Comparison of ENCODE assay signal across 1 cellular context in the genomic region with DNA sequence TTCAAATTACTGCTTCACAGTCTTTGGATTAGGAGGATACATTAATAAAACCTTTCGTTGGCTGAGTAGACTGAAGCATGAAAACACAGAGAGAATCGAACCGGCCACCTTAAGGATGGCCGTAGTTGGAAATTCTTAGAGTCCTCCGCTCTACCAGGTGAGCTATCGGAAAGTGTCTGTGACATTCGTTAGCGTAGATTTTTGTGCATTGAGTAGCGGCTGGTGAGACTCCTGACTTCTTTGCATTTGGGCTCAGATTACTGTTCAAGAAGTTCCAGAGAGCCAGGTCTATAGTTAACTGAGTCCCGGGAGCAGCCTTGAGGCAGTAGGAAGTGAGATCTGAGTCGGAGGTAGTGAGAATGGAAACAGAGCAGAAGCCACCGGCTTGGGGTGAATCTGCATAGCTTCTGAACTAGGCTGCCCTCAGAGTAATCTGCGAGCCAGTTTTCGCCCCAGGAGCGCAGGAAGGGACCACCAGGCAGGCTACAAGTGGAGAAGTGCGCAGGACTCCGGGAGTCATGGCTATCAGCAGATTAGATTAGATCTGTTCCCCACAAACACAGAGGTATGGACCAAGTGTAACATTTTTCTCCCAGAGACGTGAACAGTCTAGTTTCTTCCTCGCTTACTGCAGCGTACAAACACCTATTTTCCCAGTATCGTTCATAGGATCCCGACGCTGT.
TF ChIP-seq lines count a peak whose summit lies in the region.

No MANE protein-coding gene starts in this region.

TF ChIP-seq in HepG2, 621 proteins besides CTCF, POLR2A, EP300 and RAD21 (continued from another document):
- TF ChIP-seq, protein P1, sequence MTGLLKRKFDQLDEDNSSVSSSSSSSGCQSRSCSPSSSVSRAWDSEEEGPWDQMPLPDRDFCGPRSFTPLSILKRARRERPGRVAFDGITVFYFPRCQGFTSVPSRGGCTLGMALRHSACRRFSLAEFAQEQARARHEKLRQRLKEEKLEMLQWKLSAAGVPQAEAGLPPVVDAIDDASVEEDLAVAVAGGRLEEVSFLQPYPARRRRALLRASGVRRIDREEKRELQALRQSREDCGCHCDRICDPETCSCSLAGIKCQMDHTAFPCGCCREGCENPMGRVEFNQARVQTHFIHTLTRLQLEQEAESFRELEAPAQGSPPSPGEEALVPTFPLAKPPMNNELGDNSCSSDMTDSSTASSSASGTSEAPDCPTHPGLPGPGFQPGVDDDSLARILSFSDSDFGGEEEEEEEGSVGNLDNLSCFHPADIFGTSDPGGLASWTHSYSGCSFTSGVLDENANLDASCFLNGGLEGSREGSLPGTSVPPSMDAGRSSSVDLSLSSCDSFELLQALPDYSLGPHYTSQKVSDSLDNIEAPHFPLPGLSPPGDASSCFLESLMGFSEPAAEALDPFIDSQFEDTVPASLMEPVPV (CRISPR knock-in tag; IDR thresholded peaks at IDR 0.05): no peak
- TF ChIP-seq NFKBIZ (CRISPR knock-in tag; IDR thresholded peaks at IDR 0.05) (0 out of 2 replicates have a peak, but pooled peaks have one; percentile 22), TCF12 (IDR thresholded peaks at IDR 0.05) (no peak), TCF12 (CRISPR knock-in tag; IDR thresholded peaks at IDR 0.05) (0 out of 2 replicates have a peak, but pooled peaks have one; percentile 44), SPEN (CRISPR knock-in tag; IDR thresholded peaks at IDR 0.05; ENCODE audit: low read depth) (no peak), ZNF772 (CRISPR knock-in tag; IDR thresholded peaks at IDR 0.05) (peak; percentile 56; the same call in 1 of the 2 replicates), RNF2 (conservative IDR thresholded peaks at IDR 0.05; ENCODE audit: low read depth) (no peak), NONO (IDR thresholded peaks at IDR 0.05) (no peak), NONO (CRISPR knock-in tag; conservative IDR thresholded peaks at IDR 0.05) (no peak), RELA (CRISPR knock-in tag; IDR thresholded peaks at IDR 0.05) (no peak), SNAI1 (CRISPR knock-in tag; IDR thresholded peaks at IDR 0.05; ENCODE audit: borderline replicate concordance) (peak; percentile 76; the same call in 1 of the 2 replicates), POGZ (CRISPR knock-in tag; IDR thresholded peaks at IDR 0.05) (0 out of 2 replicates have a peak, but pooled peaks have one; percentile 23), SOX5 (CRISPR knock-in tag; IDR thresholded peaks at IDR 0.05; ENCODE audit: borderline replicate concordance) (peak; percentile 19; the same call in 1 of the 2 replicates), NAIF1 (CRISPR knock-in tag; IDR thresholded peaks at IDR 0.05; ENCODE audit: borderline replicate concordance) (no peak), ZNF747 (CRISPR knock-in tag; IDR thresholded peaks at IDR 0.05; ENCODE audit: borderline replicate concordance) (peak; percentile 56; the same call in 1 of the 2 replicates), NPAS2 (CRISPR knock-in tag; IDR thresholded peaks at IDR 0.05; ENCODE audit: borderline replicate concordance) (no peak), ZNF891 (CRISPR knock-in tag; IDR thresholded peaks at IDR 0.05) (0 out of 2 replicates have a peak, but pooled peaks have one; percentile 35), ERF (CRISPR knock-in tag; IDR thresholded peaks at IDR 0.05) (peak; percentile 22; the same call in 1 of the 2 replicates), BHLHE40 (IDR thresholded peaks at IDR 0.05; ENCODE audit: low read length) (no peak), GLI4 (CRISPR knock-in tag; IDR thresholded peaks at IDR 0.05; ENCODE audit: borderline replicate concordance) (no peak), ARNT2 (CRISPR knock-in tag; IDR thresholded peaks at IDR 0.05; ENCODE audit: low read depth) (peak; percentile 74; the same call in 1 of the 2 replicates), TMF1 (CRISPR knock-in tag; IDR thresholded peaks at IDR 0.05; ENCODE audit: low read depth) (no peak), ZNF256 (CRISPR knock-in tag; conservative IDR thresholded peaks at IDR 0.05) (no peak), ZNF652 (CRISPR knock-in tag; IDR thresholded peaks at IDR 0.05; ENCODE audit: borderline replicate concordance, low read depth) (peak; percentile 51; the same call in 1 of the 2 replicates)
- TF ChIP-seq, protein P2, sequence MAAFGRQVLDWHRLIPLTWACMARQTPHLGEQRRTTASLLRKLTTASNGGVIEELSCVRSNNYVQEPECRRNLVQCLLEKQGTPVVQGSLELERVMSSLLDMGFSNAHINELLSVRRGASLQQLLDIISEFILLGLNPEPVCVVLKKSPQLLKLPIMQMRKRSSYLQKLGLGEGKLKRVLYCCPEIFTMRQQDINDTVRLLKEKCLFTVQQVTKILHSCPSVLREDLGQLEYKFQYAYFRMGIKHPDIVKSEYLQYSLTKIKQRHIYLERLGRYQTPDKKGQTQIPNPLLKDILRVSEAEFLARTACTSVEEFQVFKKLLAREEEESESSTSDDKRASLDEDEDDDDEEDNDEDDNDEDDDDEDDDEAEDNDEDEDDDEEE (CRISPR knock-in tag; IDR thresholded peaks at IDR 0.05): no peak
- TF ChIP-seq, protein P3, sequence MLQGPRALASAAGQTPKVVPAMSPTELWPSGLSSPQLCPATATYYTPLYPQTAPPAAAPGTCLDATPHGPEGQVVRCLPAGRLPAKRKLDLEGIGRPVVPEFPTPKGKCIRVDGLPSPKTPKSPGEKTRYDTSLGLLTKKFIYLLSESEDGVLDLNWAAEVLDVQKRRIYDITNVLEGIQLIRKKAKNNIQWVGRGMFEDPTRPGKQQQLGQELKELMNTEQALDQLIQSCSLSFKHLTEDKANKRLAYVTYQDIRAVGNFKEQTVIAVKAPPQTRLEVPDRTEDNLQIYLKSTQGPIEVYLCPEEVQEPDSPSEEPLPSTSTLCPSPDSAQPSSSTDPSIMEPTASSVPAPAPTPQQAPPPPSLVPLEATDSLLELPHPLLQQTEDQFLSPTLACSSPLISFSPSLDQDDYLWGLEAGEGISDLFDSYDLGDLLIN (CRISPR knock-in tag; IDR thresholded peaks at IDR 0.05; ENCODE audit: borderline replicate concordance): no peak
- TF ChIP-seq, protein P4, sequence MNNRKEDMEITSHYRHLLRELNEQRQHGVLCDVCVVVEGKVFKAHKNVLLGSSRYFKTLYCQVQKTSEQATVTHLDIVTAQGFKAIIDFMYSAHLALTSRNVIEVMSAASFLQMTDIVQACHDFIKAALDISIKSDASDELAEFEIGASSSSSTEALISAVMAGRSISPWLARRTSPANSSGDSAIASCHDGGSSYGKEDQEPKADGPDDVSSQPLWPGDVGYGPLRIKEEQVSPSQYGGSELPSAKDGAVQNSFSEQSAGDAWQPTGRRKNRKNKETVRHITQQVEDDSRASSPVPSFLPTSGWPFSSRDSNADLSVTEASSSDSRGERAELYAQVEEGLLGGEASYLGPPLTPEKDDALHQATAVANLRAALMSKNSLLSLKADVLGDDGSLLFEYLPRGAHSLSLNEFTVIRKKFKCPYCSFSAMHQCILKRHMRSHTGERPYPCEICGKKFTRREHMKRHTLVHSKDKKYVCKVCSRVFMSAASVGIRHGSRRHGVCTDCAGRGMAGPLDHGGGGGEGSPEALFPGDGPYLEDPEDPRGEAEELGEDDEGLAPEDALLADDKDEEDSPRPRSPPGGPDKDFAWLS (CRISPR knock-in tag; IDR thresholded peaks at IDR 0.05; ENCODE audit: borderline replicate concordance): no peak
- TF ChIP-seq, protein P5, sequence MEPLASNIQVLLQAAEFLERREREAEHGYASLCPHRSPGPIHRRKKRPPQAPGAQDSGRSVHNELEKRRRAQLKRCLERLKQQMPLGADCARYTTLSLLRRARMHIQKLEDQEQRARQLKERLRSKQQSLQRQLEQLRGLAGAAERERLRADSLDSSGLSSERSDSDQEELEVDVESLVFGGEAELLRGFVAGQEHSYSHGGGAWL (CRISPR knock-in tag; IDR thresholded peaks at IDR 0.05): 0 out of 2 replicates have a peak, but pooled peaks have one; percentile 12
- TF ChIP-seq, protein P6, sequence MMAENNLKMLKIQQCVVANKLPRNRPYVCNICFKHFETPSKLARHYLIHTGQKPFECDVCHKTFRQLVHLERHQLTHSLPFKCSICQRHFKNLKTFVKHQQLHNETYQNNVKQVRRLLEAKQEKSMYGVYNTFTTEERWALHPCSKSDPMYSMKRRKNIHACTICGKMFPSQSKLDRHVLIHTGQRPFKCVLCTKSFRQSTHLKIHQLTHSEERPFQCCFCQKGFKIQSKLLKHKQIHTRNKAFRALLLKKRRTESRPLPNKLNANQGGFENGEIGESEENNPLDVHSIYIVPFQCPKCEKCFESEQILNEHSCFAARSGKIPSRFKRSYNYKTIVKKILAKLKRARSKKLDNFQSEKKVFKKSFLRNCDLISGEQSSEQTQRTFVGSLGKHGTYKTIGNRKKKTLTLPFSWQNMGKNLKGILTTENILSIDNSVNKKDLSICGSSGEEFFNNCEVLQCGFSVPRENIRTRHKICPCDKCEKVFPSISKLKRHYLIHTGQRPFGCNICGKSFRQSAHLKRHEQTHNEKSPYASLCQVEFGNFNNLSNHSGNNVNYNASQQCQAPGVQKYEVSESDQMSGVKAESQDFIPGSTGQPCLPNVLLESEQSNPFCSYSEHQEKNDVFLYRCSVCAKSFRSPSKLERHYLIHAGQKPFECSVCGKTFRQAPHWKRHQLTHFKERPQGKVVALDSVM (CRISPR knock-in tag; IDR thresholded peaks at IDR 0.05): no peak
- TF ChIP-seq, protein P7, sequence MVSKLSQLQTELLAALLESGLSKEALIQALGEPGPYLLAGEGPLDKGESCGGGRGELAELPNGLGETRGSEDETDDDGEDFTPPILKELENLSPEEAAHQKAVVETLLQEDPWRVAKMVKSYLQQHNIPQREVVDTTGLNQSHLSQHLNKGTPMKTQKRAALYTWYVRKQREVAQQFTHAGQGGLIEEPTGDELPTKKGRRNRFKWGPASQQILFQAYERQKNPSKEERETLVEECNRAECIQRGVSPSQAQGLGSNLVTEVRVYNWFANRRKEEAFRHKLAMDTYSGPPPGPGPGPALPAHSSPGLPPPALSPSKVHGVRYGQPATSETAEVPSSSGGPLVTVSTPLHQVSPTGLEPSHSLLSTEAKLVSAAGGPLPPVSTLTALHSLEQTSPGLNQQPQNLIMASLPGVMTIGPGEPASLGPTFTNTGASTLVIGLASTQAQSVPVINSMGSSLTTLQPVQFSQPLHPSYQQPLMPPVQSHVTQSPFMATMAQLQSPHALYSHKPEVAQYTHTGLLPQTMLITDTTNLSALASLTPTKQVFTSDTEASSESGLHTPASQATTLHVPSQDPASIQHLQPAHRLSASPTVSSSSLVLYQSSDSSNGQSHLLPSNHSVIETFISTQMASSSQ (IDR thresholded peaks at IDR 0.05; ENCODE audit: low read depth): peak; percentile 14; the same call in 1 of the 2 replicates
- TF ChIP-seq, protein P7 (CRISPR knock-in tag; IDR thresholded peaks at IDR 0.05; ENCODE audit: borderline replicate concordance): no peak
- TF ChIP-seq, protein P8, sequence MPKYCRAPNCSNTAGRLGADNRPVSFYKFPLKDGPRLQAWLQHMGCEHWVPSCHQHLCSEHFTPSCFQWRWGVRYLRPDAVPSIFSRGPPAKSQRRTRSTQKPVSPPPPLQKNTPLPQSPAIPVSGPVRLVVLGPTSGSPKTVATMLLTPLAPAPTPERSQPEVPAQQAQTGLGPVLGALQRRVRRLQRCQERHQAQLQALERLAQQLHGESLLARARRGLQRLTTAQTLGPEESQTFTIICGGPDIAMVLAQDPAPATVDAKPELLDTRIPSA (CRISPR knock-in tag; IDR thresholded peaks at IDR 0.05; ENCODE audit: borderline replicate concordance): no peak
- TF ChIP-seq, protein P9, sequence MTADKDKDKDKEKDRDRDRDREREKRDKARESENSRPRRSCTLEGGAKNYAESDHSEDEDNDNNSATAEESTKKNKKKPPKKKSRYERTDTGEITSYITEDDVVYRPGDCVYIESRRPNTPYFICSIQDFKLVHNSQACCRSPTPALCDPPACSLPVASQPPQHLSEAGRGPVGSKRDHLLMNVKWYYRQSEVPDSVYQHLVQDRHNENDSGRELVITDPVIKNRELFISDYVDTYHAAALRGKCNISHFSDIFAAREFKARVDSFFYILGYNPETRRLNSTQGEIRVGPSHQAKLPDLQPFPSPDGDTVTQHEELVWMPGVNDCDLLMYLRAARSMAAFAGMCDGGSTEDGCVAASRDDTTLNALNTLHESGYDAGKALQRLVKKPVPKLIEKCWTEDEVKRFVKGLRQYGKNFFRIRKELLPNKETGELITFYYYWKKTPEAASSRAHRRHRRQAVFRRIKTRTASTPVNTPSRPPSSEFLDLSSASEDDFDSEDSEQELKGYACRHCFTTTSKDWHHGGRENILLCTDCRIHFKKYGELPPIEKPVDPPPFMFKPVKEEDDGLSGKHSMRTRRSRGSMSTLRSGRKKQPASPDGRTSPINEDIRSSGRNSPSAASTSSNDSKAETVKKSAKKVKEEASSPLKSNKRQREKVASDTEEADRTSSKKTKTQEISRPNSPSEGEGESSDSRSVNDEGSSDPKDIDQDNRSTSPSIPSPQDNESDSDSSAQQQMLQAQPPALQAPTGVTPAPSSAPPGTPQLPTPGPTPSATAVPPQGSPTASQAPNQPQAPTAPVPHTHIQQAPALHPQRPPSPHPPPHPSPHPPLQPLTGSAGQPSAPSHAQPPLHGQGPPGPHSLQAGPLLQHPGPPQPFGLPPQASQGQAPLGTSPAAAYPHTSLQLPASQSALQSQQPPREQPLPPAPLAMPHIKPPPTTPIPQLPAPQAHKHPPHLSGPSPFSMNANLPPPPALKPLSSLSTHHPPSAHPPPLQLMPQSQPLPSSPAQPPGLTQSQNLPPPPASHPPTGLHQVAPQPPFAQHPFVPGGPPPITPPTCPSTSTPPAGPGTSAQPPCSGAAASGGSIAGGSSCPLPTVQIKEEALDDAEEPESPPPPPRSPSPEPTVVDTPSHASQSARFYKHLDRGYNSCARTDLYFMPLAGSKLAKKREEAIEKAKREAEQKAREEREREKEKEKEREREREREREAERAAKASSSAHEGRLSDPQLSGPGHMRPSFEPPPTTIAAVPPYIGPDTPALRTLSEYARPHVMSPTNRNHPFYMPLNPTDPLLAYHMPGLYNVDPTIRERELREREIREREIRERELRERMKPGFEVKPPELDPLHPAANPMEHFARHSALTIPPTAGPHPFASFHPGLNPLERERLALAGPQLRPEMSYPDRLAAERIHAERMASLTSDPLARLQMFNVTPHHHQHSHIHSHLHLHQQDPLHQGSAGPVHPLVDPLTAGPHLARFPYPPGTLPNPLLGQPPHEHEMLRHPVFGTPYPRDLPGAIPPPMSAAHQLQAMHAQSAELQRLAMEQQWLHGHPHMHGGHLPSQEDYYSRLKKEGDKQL (CRISPR knock-in tag; IDR thresholded peaks at IDR 0.05; ENCODE audit: low read depth): no peak
TF ChIP-seq in HepG2: peak in this region for 117.
